Comparison of ENCODE assay signal across 2 cellular contexts in the genomic region with DNA sequence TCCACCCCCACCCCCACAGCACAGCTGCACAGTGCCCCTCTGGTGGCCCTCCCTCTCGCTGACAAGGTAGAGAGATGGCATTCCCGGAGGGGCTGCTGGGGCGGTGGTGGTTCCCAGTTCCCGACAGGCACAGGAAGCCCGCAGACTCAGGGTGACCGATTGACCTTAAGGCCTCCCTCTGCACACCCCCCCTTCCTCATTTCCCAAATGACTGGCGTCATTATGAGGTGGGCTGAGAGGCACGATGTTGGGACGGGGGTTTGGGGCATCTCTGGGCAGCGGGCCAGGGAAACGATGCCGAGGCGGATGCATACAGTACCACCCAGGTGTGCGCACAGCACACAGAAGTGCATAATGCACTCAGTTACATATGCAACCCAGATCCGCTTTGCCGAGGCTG.
TF ChIP-seq lines count a peak whose summit lies in the region.

No MANE protein-coding gene starts in this region.

TF ChIP-seq in K562, 482 proteins besides CTCF, POLR2A, EP300 and RAD21:
- TF ChIP-seq ZNF668 (CRISPR knock-in tag; IDR thresholded peaks at IDR 0.05) (no peak), POU5F1 (IDR thresholded peaks at IDR 0.05; ENCODE audit: borderline replicate concordance, low read depth, low read length, partially characterized antibody) (no peak), SMARCC2 (IDR thresholded peaks at IDR 0.05; ENCODE audit: low read depth) (no peak), RBM34 (IDR thresholded peaks at IDR 0.05; ENCODE audit: borderline replicate concordance, insufficient read depth, low read length) (no peak), NELFE (IDR thresholded peaks at IDR 0.05; ENCODE audit: insufficient read depth, insufficient read length) (no peak), KLF1 (tag; IDR thresholded peaks at IDR 0.05) (no peak), FOXJ3 (CRISPR knock-in tag; IDR thresholded peaks at IDR 0.05) (no peak)
- TF ChIP-seq, protein P1, sequence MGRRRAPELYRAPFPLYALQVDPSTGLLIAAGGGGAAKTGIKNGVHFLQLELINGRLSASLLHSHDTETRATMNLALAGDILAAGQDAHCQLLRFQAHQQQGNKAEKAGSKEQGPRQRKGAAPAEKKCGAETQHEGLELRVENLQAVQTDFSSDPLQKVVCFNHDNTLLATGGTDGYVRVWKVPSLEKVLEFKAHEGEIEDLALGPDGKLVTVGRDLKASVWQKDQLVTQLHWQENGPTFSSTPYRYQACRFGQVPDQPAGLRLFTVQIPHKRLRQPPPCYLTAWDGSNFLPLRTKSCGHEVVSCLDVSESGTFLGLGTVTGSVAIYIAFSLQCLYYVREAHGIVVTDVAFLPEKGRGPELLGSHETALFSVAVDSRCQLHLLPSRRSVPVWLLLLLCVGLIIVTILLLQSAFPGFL (CRISPR knock-in tag; IDR thresholded peaks at IDR 0.05): no peak
- TF ChIP-seq, protein P2, sequence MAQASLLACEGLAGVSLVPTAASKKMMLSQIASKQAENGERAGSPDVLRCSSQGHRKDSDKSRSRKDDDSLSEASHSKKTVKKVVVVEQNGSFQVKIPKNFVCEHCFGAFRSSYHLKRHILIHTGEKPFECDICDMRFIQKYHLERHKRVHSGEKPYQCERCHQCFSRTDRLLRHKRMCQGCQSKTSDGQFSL (CRISPR knock-in tag; IDR thresholded peaks at IDR 0.05): peak; percentile 59; the same call in 1 of the 2 replicates
- TF ChIP-seq, protein P2 (tag; IDR thresholded peaks at IDR 0.05): no peak

TF ChIP-seq in HepG2, 621 proteins besides CTCF, POLR2A, EP300 and RAD21:
- TF ChIP-seq ZNF839 (CRISPR knock-in tag; IDR thresholded peaks at IDR 0.05; ENCODE audit: borderline replicate concordance) (no peak), ETV5 (CRISPR knock-in tag; IDR thresholded peaks at IDR 0.05; ENCODE audit: borderline replicate concordance) (no peak), CHD4 (IDR thresholded peaks at IDR 0.05; ENCODE audit: borderline replicate concordance, low read length) (no peak)
